ENCODE assay signal across 1 cellular context in the genomic region with DNA sequence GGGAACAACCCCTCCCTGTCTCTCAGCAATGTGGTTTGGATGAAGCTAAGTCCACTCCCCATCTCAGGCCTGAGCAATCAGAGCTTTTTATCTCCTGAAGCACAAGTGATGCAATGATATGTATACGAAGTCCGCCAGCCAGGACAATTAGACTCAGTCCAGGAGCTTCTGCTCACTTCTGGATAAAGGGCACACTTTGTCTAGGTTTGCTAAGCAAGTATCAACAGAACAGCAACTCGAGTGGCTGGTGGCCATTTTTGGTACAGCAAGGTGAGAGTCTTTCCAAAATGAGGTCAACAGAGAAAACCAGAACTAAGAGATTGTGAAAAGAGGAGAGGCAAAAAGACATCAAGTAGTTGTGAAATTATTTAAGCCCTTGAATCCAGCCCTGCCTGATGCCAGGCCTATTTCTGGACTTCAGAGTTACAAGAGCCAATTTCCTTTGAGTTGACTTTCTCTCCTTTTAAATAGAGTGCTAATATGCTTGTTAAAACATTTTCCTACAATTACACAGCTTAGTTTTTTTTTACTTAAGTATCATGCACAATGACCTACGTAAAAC.
A peak's percentile ranks its signal among the peaks of the same experiment; 100 is the strongest.
TF ChIP-seq lines count a peak whose summit lies in the region.

No MANE protein-coding gene starts in this region.

TF ChIP-seq in GM12878, 131 proteins besides CTCF, POLR2A, EP300 and RAD21:
- TF ChIP-seq RAD51 (IDR thresholded peaks at IDR 0.05) (no peak), YY1 (IDR thresholded peaks at IDR 0.05; ENCODE audit: low read depth, low read length) (0 out of 2 replicates have a peak, but pooled peaks have one; percentile 25)
TF ChIP-seq in GM12878: peak in this region for 1.
